ENCODE assay signal across 12 cellular contexts in genomic region chr13:50106559-50106958, GRCh38.
DNase-seq lines count a peak whose midpoint lies in the region; ATAC-seq and TF ChIP-seq lines count a peak whose summit lies in the region.
"Had no signal": no experiment of that assay in that cellular context is flagged by ENCODE, and none has a peak within 500 bp of the region (broad histone marks: within the 10 kb centered on the region; RNA-seq: fewer than 3 reads in every experiment).

No MANE protein-coding gene starts in this region.

- no peaks in the 10 kb centered on the region for H3K27me3 ChIP-seq in OCI-LY3 (ENCODE audit: low read depth, low read length)
- no peaks in the 10 kb centered on the region for H3K27me3 ChIP-seq in MG63
- H3K27me3 ChIP-seq: pancreas had no signal

- no peak for TF ChIP-seq CTCF in OCI-LY3 (IDR thresholded peaks at IDR 0.05; ENCODE audit: low read depth, low read length)

- H3K4me3 ChIP-seq in OCI-LY3 (ENCODE audit: low read length) (peak overlapping the region; percentile 56), MG63 (no peak overlapping the region)
- H3K4me3 ChIP-seq: pancreas had no signal

- DNase-seq in activated T-cell treated with anti-CD3 and anti-CD28 coated beads, Interleukin-2, amount 50 U/mL, for 4 hours: no peak
- DNase-seq in activated T-cell treated with anti-CD3 and anti-CD28 coated beads, Interleukin-2, amount 50 U/mL, for 1 hour: no peak
- DNase-seq in stimulated activated naive CD8-positive, alpha-beta T cell treated with anti-CD3 and anti-CD28 coated beads, Interleukin-15, amount 100 ng/mL, for 72 hours: no peak
- DNase-seq in MG63: no peak
- no peak for DNase-seq in DMS153 (lab: John Stamatoyannopoulos, UW)
- no peak for DNase-seq in stimulated activated CD4-positive, alpha-beta T cell treated with anti-CD3 and anti-CD28 coated beads, Interleukin-2, amount 100 ng/mL, for 24 hours
- DNase-seq: activated gamma-delta T cell treated with Interleukin-2 at 50 U/mL for 16 hours, NCI-H748 treated with DMSO at 0.1 percent for 48 hours, pancreas had no signal

- H3K36me3 ChIP-seq in OCI-LY3 (replicated peaks; ENCODE audit: low read depth, low read length) (peaks cover 7% of the 10 kb centered on the region), MG63 (peaks cover 9% of the 10 kb centered on the region)
- H3K36me3 ChIP-seq: pancreas had no signal

- ATAC-seq in activated T-cell treated with anti-CD3 and anti-CD28 coated beads, Interleukin-2, amount 50 U/mL, for 4 hours: peak; percentile 54 to 55
- peak; percentile 67 for ATAC-seq in HG02763 (IDR thresholded peaks at IDR 0.05; ENCODE audit: unreplicated experiment)
- ATAC-seq in stimulated activated naive CD8-positive, alpha-beta T cell treated with anti-CD3 and anti-CD28 coated beads, Interleukin-15, amount 100 ng/mL, for 72 hours: no peak
- ATAC-seq: HCT116 had no signal

- H3K27ac Mint-ChIP-seq in stimulated activated naive CD8-positive, alpha-beta T cell treated with anti-CD3 and anti-CD28 coated beads, Interleukin-15, amount 100 ng/mL, for 72 hours: peak overlapping the region; percentile 37 to 75

- H3K27ac ChIP-seq in OCI-LY3 (ENCODE audit: low read length): peak overlapping the region; percentile 49

- H4K20me1 ChIP-seq in OCI-LY3 (ENCODE audit: insufficient read depth, low read length): peaks cover 30% of the 10 kb centered on the region

- H3K27me3 Mint-ChIP-seq in activated T-cell treated with anti-CD3 and anti-CD28 coated beads, Interleukin-2, amount 50 U/mL, for 4 hours (ENCODE audit: low read depth): no peaks in the 10 kb centered on the region
- no peaks in the 10 kb centered on the region for H3K27me3 Mint-ChIP-seq in stimulated activated naive CD8-positive, alpha-beta T cell treated with anti-CD3 and anti-CD28 coated beads, Interleukin-15, amount 100 ng/mL, for 72 hours

- H3K9me3 ChIP-seq in OCI-LY3 (ENCODE audit: insufficient read depth, low read length) (no peaks in the 10 kb centered on the region), MG63 (no peaks in the 10 kb centered on the region; the same call in 1 of the 2 replicates)
- H3K9me3 ChIP-seq: pancreas had no signal

- H3K9ac ChIP-seq in OCI-LY3 (ENCODE audit: low read length): no peak overlapping the region

- H3K4me2 ChIP-seq in OCI-LY3 (ENCODE audit: low read length): peak overlapping the region; percentile 72

- H3K79me2 ChIP-seq in OCI-LY3 (ENCODE audit: low read length): peaks cover 4% of the 10 kb centered on the region; the same call in 1 of the 2 replicates

- no peak overlapping the region for H2AFZ ChIP-seq in OCI-LY3 (ENCODE audit: low read depth, low read length)

- peaks cover 61% of the 10 kb centered on the region for H3K4me1 Mint-ChIP-seq in activated T-cell treated with anti-CD3 and anti-CD28 coated beads, Interleukin-2, amount 50 U/mL, for 4 hours (ENCODE audit: low read depth)
- peaks cover 16% of the 10 kb centered on the region for H3K4me1 Mint-ChIP-seq in stimulated activated naive CD8-positive, alpha-beta T cell treated with anti-CD3 and anti-CD28 coated beads, Interleukin-15, amount 100 ng/mL, for 72 hours

- no peak overlapping the region for H3K4me3 Mint-ChIP-seq in activated T-cell treated with anti-CD3 and anti-CD28 coated beads, Interleukin-2, amount 50 U/mL, for 4 hours
- peak overlapping the region; percentile 55 to 63 for H3K4me3 Mint-ChIP-seq in stimulated activated naive CD8-positive, alpha-beta T cell treated with anti-CD3 and anti-CD28 coated beads, Interleukin-15, amount 100 ng/mL, for 72 hours

- H3K36me3 Mint-ChIP-seq in activated T-cell treated with anti-CD3 and anti-CD28 coated beads, Interleukin-2, amount 50 U/mL, for 4 hours (ENCODE audit: insufficient read depth): peaks cover 13% of the 10 kb centered on the region

- no peaks in the 10 kb centered on the region for H3K9me3 Mint-ChIP-seq in activated T-cell treated with anti-CD3 and anti-CD28 coated beads, Interleukin-2, amount 50 U/mL, for 4 hours
- no peaks in the 10 kb centered on the region for H3K9me3 Mint-ChIP-seq in stimulated activated naive CD8-positive, alpha-beta T cell treated with anti-CD3 and anti-CD28 coated beads, Interleukin-15, amount 100 ng/mL, for 72 hours

- peaks cover 24% of the 10 kb centered on the region for H3K4me1 ChIP-seq in OCI-LY3 (ENCODE audit: low read length)
